In the genomic region with DNA sequence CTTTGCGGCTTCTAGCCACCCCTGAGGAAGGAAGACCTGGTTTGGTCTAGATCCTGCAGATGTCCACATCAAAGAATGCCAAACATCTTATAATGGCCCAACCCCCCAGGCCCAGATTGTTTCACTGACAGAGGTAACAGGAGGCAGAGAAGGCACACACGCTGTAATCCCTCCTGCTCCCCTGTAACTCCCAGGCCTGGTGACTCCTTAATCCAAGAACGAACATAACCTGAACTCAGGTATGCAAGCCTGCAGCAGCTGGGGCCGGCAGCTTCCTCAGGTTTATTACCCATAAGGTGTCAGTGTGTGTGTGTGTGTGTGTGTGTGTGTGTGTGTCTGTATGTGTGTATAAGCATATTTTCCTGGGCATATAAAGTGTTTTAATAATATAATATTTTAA, we compare ENCODE assay signal across 23 cellular contexts.
"Had no signal": no experiment of that assay in that cellular context is flagged by ENCODE, and none has a peak within 500 bp of the region (broad histone marks: within the 10 kb centered on the region; RNA-seq: fewer than 3 reads in every experiment).

No MANE protein-coding gene starts in this region.

- H3K27ac Mint-ChIP-seq: activated CD4-positive, alpha-beta memory T cell treated with anti-CD3 and anti-CD28 coated beads for 36 hours; activated CD4-positive, alpha-beta T cell treated with anti-CD3 and anti-CD28 coated beads for 36 hours; activated T-helper 1 cell treated with anti-CD3 and anti-CD28 coated beads, Interleukin-12 subunit alpha, Interleukin-12 subunit beta, Interleukin-2, Interleukin-4 antibody, amounts not matched to agents 30 ng/mL and 10 ng/mL and 1 ng/mL, durations not matched to agents 14 hours and 24 hours and 36 hours; mesothelial cell of epicardium; natural killer cell treated with Interleukin-12 subunit alpha and Interleukin-12 subunit beta and Interleukin-15 and Interleukin-18, amount 100 ng/mL, for 72 hours; T-helper 17 cell had no signal

- H3K36me3 Mint-ChIP-seq: activated CD4-positive, alpha-beta memory T cell treated with anti-CD3 and anti-CD28 coated beads for 36 hours; mesothelial cell of epicardium; natural killer cell treated with Interleukin-12 subunit alpha and Interleukin-12 subunit beta and Interleukin-15 and Interleukin-18, amount 100 ng/mL, for 72 hours had no signal

- H3K4me3 Mint-ChIP-seq: activated CD4-positive, alpha-beta memory T cell treated with anti-CD3 and anti-CD28 coated beads for 36 hours; activated CD4-positive, alpha-beta T cell treated with anti-CD3 and anti-CD28 coated beads for 36 hours; activated T-helper 1 cell treated with anti-CD3 and anti-CD28 coated beads, Interleukin-12 subunit alpha, Interleukin-12 subunit beta, Interleukin-2, Interleukin-4 antibody, amounts not matched to agents 30 ng/mL and 10 ng/mL and 1 ng/mL, durations not matched to agents 14 hours and 24 hours and 36 hours; central memory CD8-positive, alpha-beta T cell; mesothelial cell of epicardium; natural killer cell treated with Interleukin-12 subunit alpha and Interleukin-12 subunit beta and Interleukin-15 and Interleukin-18, amount 100 ng/mL, for 72 hours; T-helper 17 cell had no signal

- H3K4me1 Mint-ChIP-seq: activated CD4-positive, alpha-beta T cell treated with anti-CD3 and anti-CD28 coated beads for 36 hours; central memory CD8-positive, alpha-beta T cell; T-helper 17 cell had no signal

- H3K36me3 ChIP-seq: colonic mucosa, lower lobe of right lung, thyroid gland, uterus had no signal

- H3K4me3 ChIP-seq: colonic mucosa, esophagus muscularis mucosa, gastroesophageal sphincter, heart left ventricle, lower lobe of right lung, thyroid gland, uterus had no signal

- H3K27ac ChIP-seq: colonic mucosa, esophagus muscularis mucosa, gastroesophageal sphincter, heart left ventricle, lower lobe of right lung, thyroid gland, uterus had no signal

- DNase-seq: activated CD4-positive, alpha-beta memory T cell treated with anti-CD3 and anti-CD28 coated beads for 36 hours; activated CD4-positive, alpha-beta T cell treated with anti-CD3 and anti-CD28 coated beads for 36 hours; activated naive CD4-positive, alpha-beta T cell; activated T-cell treated with anti-CD3 and anti-CD28 coated beads for 4 hours; aorta; colonic mucosa; left cardiac atrium; lower lobe of right lung; nucleus accumbens; stimulated activated CD4-positive, alpha-beta T cell treated with anti-CD3 and anti-CD28 coated beads, Interleukin-12 subunit alpha, Interleukin-12 subunit beta, amount 100 ng/mL, for 4 hours; stimulated activated CD4-positive, alpha-beta T cell treated with anti-CD3 and anti-CD28 coated beads, Interleukin-1b, Interleukin-23, amount 100 ng/mL, for 48 hours; stimulated activated CD8-positive, alpha-beta memory T cell treated with anti-CD3 and anti-CD28 coated beads, Interleukin-4, amount 100 ng/mL, for 48 hours; stimulated activated naive CD4-positive, alpha-beta T cell treated with Interleukin-2 at 50 U/mL for 16 hours; T-helper 17 cell; thyroid gland; uterus had no signal

- H3K9me3 ChIP-seq: colonic mucosa, esophagus muscularis mucosa, gastroesophageal sphincter, heart left ventricle, lower lobe of right lung, thyroid gland, uterus had no signal

- H3K9me3 Mint-ChIP-seq: activated CD4-positive, alpha-beta memory T cell treated with anti-CD3 and anti-CD28 coated beads for 36 hours; activated T-helper 1 cell treated with anti-CD3 and anti-CD28 coated beads, Interleukin-12 subunit alpha, Interleukin-12 subunit beta, Interleukin-2, Interleukin-4 antibody, amounts not matched to agents 30 ng/mL and 10 ng/mL and 1 ng/mL, durations not matched to agents 14 hours and 24 hours and 36 hours; central memory CD8-positive, alpha-beta T cell; mesothelial cell of epicardium; natural killer cell treated with Interleukin-12 subunit alpha and Interleukin-12 subunit beta and Interleukin-15 and Interleukin-18, amount 100 ng/mL, for 72 hours had no signal

- ATAC-seq: activated CD4-positive, alpha-beta T cell treated with anti-CD3 and anti-CD28 coated beads for 36 hours; gastroesophageal sphincter; heart left ventricle; left cardiac atrium; lower lobe of right lung; T-helper 17 cell had no signal

- H3K27me3 ChIP-seq: colonic mucosa, esophagus muscularis mucosa, heart left ventricle, thyroid gland, uterus had no signal

- H3K4me1 ChIP-seq: colonic mucosa, gastroesophageal sphincter, lower lobe of right lung, thyroid gland, uterus had no signal
